ENCODE assay signal across 8 cellular contexts in genomic region chr6:89976141-89977020, GRCh38.
A peak's percentile ranks its signal among the peaks of the same experiment; 100 is the strongest.
DNase-seq lines count a peak whose midpoint lies in the region; ATAC-seq and TF ChIP-seq lines count a peak whose summit lies in the region.

No MANE protein-coding gene starts in this region.

- H3K4me1 ChIP-seq in mesodermal cell (ENCODE audit: control insufficient read depth, insufficient read depth, low read length, poor library complexity, severe bottlenecking) (peaks cover 9% of the 10 kb centered on the region), thymus (ENCODE audit: control insufficient read depth, insufficient read depth, low read length) (no peaks in the 10 kb centered on the region), spleen (peaks cover 0 to 11% (median 4%) of the 10 kb centered on the region in 6 donors)

- no peak for DNase-seq in activated T-cell treated with anti-CD3 and anti-CD28 coated beads, Interleukin-2, amount 50 U/mL, for 4 hours
- DNase-seq in activated T-cell treated with anti-CD3 and anti-CD28 coated beads for 4 hours, result no peak
- DNase-seq in WTC11 (ENCODE audit: low spot score), result no peak
- no peak for DNase-seq in NCI-H1092 (lab: John Stamatoyannopoulos, UW)
- no peak for DNase-seq in spleen
- no peak for DNase-seq in activated CD4-positive, alpha-beta memory T cell treated with anti-CD3 and anti-CD28 coated beads for 36 hours

- H3K27me3 Mint-ChIP-seq in activated T-cell treated with anti-CD3 and anti-CD28 coated beads, Interleukin-2, amount 50 U/mL, for 4 hours (ENCODE audit: low read depth), result no peaks in the 10 kb centered on the region
- H3K27me3 Mint-ChIP-seq in WTC11 (ENCODE audit: low read depth), result no peaks in the 10 kb centered on the region
- H3K27me3 Mint-ChIP-seq in activated CD4-positive, alpha-beta memory T cell treated with anti-CD3 and anti-CD28 coated beads for 36 hours, result no peaks in the 10 kb centered on the region

- H3K36me3 Mint-ChIP-seq in activated T-cell treated with anti-CD3 and anti-CD28 coated beads, Interleukin-2, amount 50 U/mL, for 4 hours (ENCODE audit: insufficient read depth), result peaks cover 26% of the 10 kb centered on the region
- no peaks in the 10 kb centered on the region for H3K36me3 Mint-ChIP-seq in WTC11
- H3K36me3 Mint-ChIP-seq in activated CD4-positive, alpha-beta memory T cell treated with anti-CD3 and anti-CD28 coated beads for 36 hours, result peaks cover 27% of the 10 kb centered on the region

- CTCF ChIA-PET in WTC11 (lab: Charles Lee), result interaction anchor here (2.9 kb wide), 1 partner anchor 36 kb away, joined by 14 read pairs; no protein-coding TSS in a partner anchor
- CTCF ChIA-PET in activated CD4-positive, alpha-beta memory T cell treated with anti-CD3 and anti-CD28 coated beads for 36 hours (lab: Charles Lee), result interaction anchor here (0.6 to 1.6 kb wide), 3 partner anchors 36 to 503 kb away, joined by 3 to 4 read pairs (median 4); no protein-coding TSS in a partner anchor

- 80 to 82% methylated on average over 4 to 8 of the region's 13 CpGs for WGBS in mesodermal cell (ENCODE audit: insufficient coverage in 2 of 2), 2 experiments
- WGBS in thymus, result 94% methylated on average over 13 of the region's 13 CpGs
- 92 to 94% (median 93%) methylated on average over 13 of the region's 13 CpGs for WGBS in spleen, 5 donors

- H3K27ac ChIP-seq in mesodermal cell (ENCODE audit: low read depth, low read length, severe bottlenecking) (peak overlapping the region; percentile 61), thymus (ENCODE audit: low read depth) (peak overlapping the region; percentile 70), spleen (no peak overlapping the region)

- no peak for TF ChIP-seq POLR2A in spleen (IDR thresholded peaks at IDR 0.05)

- H3K4me3 Mint-ChIP-seq in activated T-cell treated with anti-CD3 and anti-CD28 coated beads, Interleukin-2, amount 50 U/mL, for 4 hours, result no peak overlapping the region
- no peak overlapping the region for H3K4me3 Mint-ChIP-seq in WTC11
- H3K4me3 Mint-ChIP-seq in activated CD4-positive, alpha-beta memory T cell treated with anti-CD3 and anti-CD28 coated beads for 36 hours, result no peak overlapping the region

- POLR2A ChIA-PET in WTC11 (lab: Charles Lee), result no interaction called here
- POLR2A ChIA-PET in activated CD4-positive, alpha-beta memory T cell treated with anti-CD3 and anti-CD28 coated beads for 36 hours (lab: Charles Lee), result interaction anchor here (1.5 kb wide), 1 partner anchor 10 kb away, joined by 3 read pairs; no protein-coding TSS in a partner anchor

- H3K27ac Mint-ChIP-seq in WTC11, result no peak overlapping the region
- H3K27ac Mint-ChIP-seq in activated CD4-positive, alpha-beta memory T cell treated with anti-CD3 and anti-CD28 coated beads for 36 hours, result no peak overlapping the region

- H3K9me3 Mint-ChIP-seq in activated T-cell treated with anti-CD3 and anti-CD28 coated beads, Interleukin-2, amount 50 U/mL, for 4 hours, result no peaks in the 10 kb centered on the region
- no peaks in the 10 kb centered on the region for H3K9me3 Mint-ChIP-seq in WTC11
- H3K9me3 Mint-ChIP-seq in activated CD4-positive, alpha-beta memory T cell treated with anti-CD3 and anti-CD28 coated beads for 36 hours, result no peaks in the 10 kb centered on the region

- H3K27me3 ChIP-seq in thymus (ENCODE audit: control insufficient read depth, insufficient read depth) (no peaks in the 10 kb centered on the region), spleen (replicated peaks in 1 of 7) (no peaks in the 10 kb centered on the region)

- ATAC-seq in activated T-cell treated with anti-CD3 and anti-CD28 coated beads, Interleukin-2, amount 50 U/mL, for 4 hours, result peak; percentile 41 to 45
- ATAC-seq in WTC11, result peak; percentile 44; the same call in 1 of the 2 replicates

- H3K4me3 ChIP-seq in mesodermal cell (ENCODE audit: extremely low read depth, insufficient read depth, low read length, poor library complexity, severe bottlenecking), result no peak overlapping the region
- no peak overlapping the region for H3K4me3 ChIP-seq in thymus (ENCODE audit: low read length)
- no peak overlapping the region for H3K4me3 ChIP-seq in spleen

- TF ChIP-seq CTCF in WTC11 (IDR thresholded peaks at IDR 0.05) (no peak), spleen (IDR thresholded peaks at IDR 0.05 in 8 of 11, conservative IDR thresholded peaks at IDR 0.05 in 3 of 11) (no peak)

- H3K9me3 ChIP-seq in mesodermal cell (ENCODE audit: control insufficient read depth, low read length), result no peaks in the 10 kb centered on the region
- no peaks in the 10 kb centered on the region for H3K9me3 ChIP-seq in thymus (ENCODE audit: control insufficient read depth)
- H3K9me3 ChIP-seq in spleen, result no peaks in the 10 kb centered on the region

- H3K36me3 ChIP-seq in mesodermal cell (ENCODE audit: control insufficient read depth, insufficient read depth, low read length), result no peaks in the 10 kb centered on the region
- no peaks in the 10 kb centered on the region for H3K36me3 ChIP-seq in thymus (ENCODE audit: control insufficient read depth, insufficient read depth)
- H3K36me3 ChIP-seq in spleen, result peaks cover 0 to 23% (median 0%) of the 10 kb centered on the region in 6 donors

- intact Hi-C loops in spleen (cut with DNase I; ENCODE audit: low total_unique reads), result no loop called here
- intact Hi-C loops in activated CD4-positive, alpha-beta memory T cell treated with anti-CD3 and anti-CD28 coated beads for 36 hours (cut with micrococcal nuclease), result no loop called here

- H3K4me1 Mint-ChIP-seq in activated T-cell treated with anti-CD3 and anti-CD28 coated beads, Interleukin-2, amount 50 U/mL, for 4 hours (ENCODE audit: low read depth), result peaks cover 11% of the 10 kb centered on the region
- H3K4me1 Mint-ChIP-seq in WTC11, result 0 out of 2 replicates have a peak, but pooled peaks cover 3% of the 10 kb centered on the region
- peaks cover 14% of the 10 kb centered on the region for H3K4me1 Mint-ChIP-seq in activated CD4-positive, alpha-beta memory T cell treated with anti-CD3 and anti-CD28 coated beads for 36 hours (ENCODE audit: low read depth)

TF ChIP-seq in WTC11, 78 proteins besides CTCF, POLR2A, EP300 and RAD21:
- no peak for TF ChIP-seq ZNF671 (CRISPR knock-in tag; IDR thresholded peaks at IDR 0.05)

Comparison
In these comparisons a context has a peak if more than half of its experiments do, and no peak if none do; other contexts are left out.
1. H3K27ac ChIP-seq: peak in mesodermal cell (single experiment) and thymus (single experiment); none in spleen (0 of 8).